Comparison of ENCODE assay signal across 1 cellular context in the genomic region with DNA sequence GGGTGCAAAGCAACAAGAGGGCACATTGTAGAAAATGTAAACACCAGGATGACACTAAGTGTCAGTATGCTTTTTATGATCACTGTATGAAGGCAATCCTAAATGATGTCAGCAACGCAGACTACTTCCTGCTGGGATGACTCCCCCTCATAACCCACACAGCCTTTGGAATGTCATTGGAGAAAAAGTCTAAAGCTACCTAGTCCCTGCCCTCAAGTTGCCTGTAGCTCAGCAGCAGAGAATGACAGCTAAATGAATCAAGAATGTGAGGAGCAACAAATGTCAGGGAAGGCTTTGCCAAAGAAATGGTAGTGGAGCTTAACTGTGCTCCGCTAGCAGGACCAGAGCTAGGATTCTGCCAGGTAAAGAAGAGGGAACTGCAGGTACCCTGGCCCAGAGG.
TF ChIP-seq lines count a peak whose summit lies in the region.

No MANE protein-coding gene starts in this region.

TF ChIP-seq in IMR-90, 13 proteins besides CTCF, POLR2A, EP300 and RAD21:
- TF ChIP-seq CEBPB (IDR thresholded peaks at IDR 0.05; ENCODE audit: low read depth, low read length), result 0 out of 2 replicates have a peak, but pooled peaks have one; percentile 6
- no peak for TF ChIP-seq RFX5 (IDR thresholded peaks at IDR 0.05; ENCODE audit: low read depth, low read length)
- no peak for TF ChIP-seq CHD1 (IDR thresholded peaks at IDR 0.05; ENCODE audit: low read depth, low read length)
- no peak for TF ChIP-seq FOS (IDR thresholded peaks at IDR 0.05; ENCODE audit: low read depth, low read length)
